ENCODE assay signal across 18 cellular contexts in genomic region chr20:4029505-4030467, GRCh38. TPM values are rescaled to one million over a fixed set of nuclear protein-coding genes. Genes with fewer than 3 reads are reported as not detected.
DNase-seq lines count a peak whose midpoint lies in the region; ATAC-seq, FAIRE-seq and TF ChIP-seq lines count a peak whose summit lies in the region.
"Had no signal": no experiment of that assay in that cellular context is flagged by ENCODE, and none has a peak within 500 bp of the region (broad histone marks: within the 10 kb centered on the region; RNA-seq: fewer than 3 reads in every experiment).

No MANE protein-coding gene starts in this region.

- H3K27me3 Mint-ChIP-seq in osteocyte (ENCODE audit: unreplicated experiment) = peaks cover 24% of the 10 kb centered on the region
- H3K27me3 Mint-ChIP-seq: T-cell had no signal

- H3K27ac ChIP-seq in HepG2 (ENCODE audit: extremely low read length, insufficient read depth, low read length) = no peak overlapping the region
- H3K27ac ChIP-seq in right lobe of liver = no peak overlapping the region
- H3K27ac ChIP-seq in coronary artery = no peak overlapping the region

- POLR2A ChIA-PET in HepG2 (lab: Yijun Ruan, JAX) = no interaction called here

- no peak overlapping the region for H3K4me3 Mint-ChIP-seq in osteocyte (ENCODE audit: unreplicated experiment)
- H3K4me3 Mint-ChIP-seq: CD8-positive, alpha-beta T cell; T-cell had no signal

- intact Hi-C loops in HepG2 (cut with micrococcal nuclease; ENCODE audit: unreplicated experiment) = no loop called here
- intact Hi-C loops in right lobe of liver (cut with DNase I) = no loop called here

- H3K36me3 ChIP-seq in HepG2 (replicated peaks in 1 of 2; ENCODE audit: control insufficient read depth in 1 of 2, insufficient read depth in 2 of 2, low read length in 2 of 2) (no peaks in the 10 kb centered on the region), right lobe of liver (no peaks in the 10 kb centered on the region)

- 27% methylated on average over 5 of the region's 5 CpGs for WGBS in HepG2 (ENCODE audit: low lambda C conversion rate)
- WGBS in right lobe of liver (ENCODE audit: insufficient coverage, low coverage, low lambda C conversion rate, missing lambda C conversion rate) = 50% methylated on average over 5 of the region's 5 CpGs

- H3K4me1 ChIP-seq in HepG2 (ENCODE audit: insufficient read depth, low read length) = no peaks in the 10 kb centered on the region
- no peaks in the 10 kb centered on the region for H3K4me1 ChIP-seq in right lobe of liver

- no peaks in the 10 kb centered on the region for H3K9me3 Mint-ChIP-seq in osteocyte (ENCODE audit: unreplicated experiment)
- H3K9me3 Mint-ChIP-seq: CD8-positive, alpha-beta T cell; T-cell had no signal

- TF ChIP-seq CTCF in HepG2 (CRISPR knock-in tag; IDR thresholded peaks at IDR 0.05) (no peak), right lobe of liver (IDR thresholded peaks at IDR 0.05) (no peak), osteocyte (IDR thresholded peaks at IDR 0.05) (no peak), coronary artery (IDR thresholded peaks at IDR 0.05) (no peak)

- DNase-seq in HepG2 (ENCODE audit: low spot score) (no peak), right lobe of liver (no peak), NCI-H2081 (lab: John Stamatoyannopoulos, UW) (peak; percentile 48 to 75), SHP77 (lab: John Stamatoyannopoulos, UW) (peak; percentile 22 to 24), osteocyte (ENCODE audit: extremely low spot score, unreplicated experiment) (no peak), coronary artery (ENCODE audit: low spot score) (no peak)
- DNase-seq in stimulated activated CD4-positive, alpha-beta T cell treated with anti-CD3 and anti-CD28 coated beads, Interleukin-12 subunit alpha, Interleukin-12 subunit beta, amount 100 ng/mL, for 4 hours = no peak
- DNase-seq: EL, H7, Kasumi-1, NCI-H1694 treated with DMSO at 0.1 percent for 48 hours, NCI-H226, RPMI8226, T-cell, T1000 had no signal

- TF ChIP-seq POLR2A in HepG2 (IDR thresholded peaks at IDR 0.05; ENCODE audit: insufficient read depth in 1 of 2, low read depth in 2 of 2, low read length in 2 of 2) (no peak), right lobe of liver (IDR thresholded peaks at IDR 0.05) (no peak)

- TF ChIP-seq RAD21 in HepG2 (CRISPR knock-in tag; IDR thresholded peaks at IDR 0.05) = no peak

- CTCF ChIA-PET in HepG2 (lab: Yijun Ruan, JAX; ENCODE audit: low intra/inter-chr PET ratio, low total read pairs) = no interaction called here

- no peak for ATAC-seq in HepG2
- no peak for ATAC-seq in right lobe of liver
- no peak for ATAC-seq in HG03439 (IDR thresholded peaks at IDR 0.05; ENCODE audit: unreplicated experiment)
- ATAC-seq: CD8-positive, alpha-beta T cell; T-cell had no signal

- H3K4me1 Mint-ChIP-seq in osteocyte (ENCODE audit: unreplicated experiment) = peaks cover 19% of the 10 kb centered on the region
- H3K4me1 Mint-ChIP-seq: T-cell had no signal

- no peak for TF ChIP-seq EP300 in HepG2 (IDR thresholded peaks at IDR 0.05; ENCODE audit: low read depth in 2 of 2, low read length in 2 of 2)
- no peak for TF ChIP-seq EP300 in HepG2 (CRISPR knock-in tag; IDR thresholded peaks at IDR 0.05; ENCODE audit: borderline replicate concordance)

- H3K9me3 ChIP-seq in HepG2 (ENCODE audit: low read length) (no peaks in the 10 kb centered on the region), right lobe of liver (no peaks in the 10 kb centered on the region)

- H3K27me3 ChIP-seq in HepG2 (ENCODE audit: control insufficient read depth in 1 of 2, insufficient read depth in 2 of 2, low read length in 2 of 2) = peaks cover 0 to 4% of the 10 kb centered on the region in 2 experiments; a peak in 1 of 5 replicates
- no peaks in the 10 kb centered on the region for H3K27me3 ChIP-seq in right lobe of liver

- BruUV-seq in HepG2 (replicated peaks; lab: Mats Ljungman, UMichigan) = no TSS peak

- H3K36me3 Mint-ChIP-seq in osteocyte (ENCODE audit: unreplicated experiment) = no peaks in the 10 kb centered on the region
- H3K36me3 Mint-ChIP-seq: CD8-positive, alpha-beta T cell; T-cell had no signal

- H3K9ac ChIP-seq in HepG2 (ENCODE audit: insufficient read depth, low read depth, low read length) = no peak overlapping the region

- H3K4me3 ChIP-seq in HepG2 (replicated peaks in 1 of 3; ENCODE audit: insufficient read depth in 1 of 3, low read depth in 2 of 3, low read length in 3 of 3) (no peak overlapping the region), right lobe of liver (no peak overlapping the region), coronary artery (no peak overlapping the region)

- H4K20me1 ChIP-seq in HepG2 (ENCODE audit: insufficient read depth, low read length) = no peaks in the 10 kb centered on the region

- H3K27ac Mint-ChIP-seq in osteocyte (ENCODE audit: unreplicated experiment) = no peak overlapping the region
- H3K27ac Mint-ChIP-seq: CD8-positive, alpha-beta T cell; T-cell had no signal

- in situ Hi-C loops in HepG2 (cut with HindIII; ENCODE audit: extremely low pct_ligation_motif_present, low pct_unique_long_range_greater_than_20kb) = no loop called here

- H2AFZ ChIP-seq in HepG2 (ENCODE audit: low read length) = no peak overlapping the region

- no peak overlapping the region for H3K4me2 ChIP-seq in HepG2 (ENCODE audit: low read depth, low read length)

- H3K79me2 ChIP-seq in HepG2 (ENCODE audit: insufficient read depth, low read length) = no peaks in the 10 kb centered on the region

- no peak for FAIRE-seq in HepG2 (lab: Jason Lieb, UNC)
- FAIRE-seq: D721Med had no signal

TF ChIP-seq in HepG2, 621 proteins besides CTCF, POLR2A, EP300 and RAD21:
- TF ChIP-seq MNT (IDR thresholded peaks at IDR 0.05) (peak; percentile 31; the same call in 1 of the 2 replicates), ZNF350 (CRISPR knock-in tag; IDR thresholded peaks at IDR 0.05; ENCODE audit: borderline replicate concordance, low read depth) (no peak), THAP7 (CRISPR knock-in tag; IDR thresholded peaks at IDR 0.05) (no peak), SYNCRIP (IDR thresholded peaks at IDR 0.05; ENCODE audit: insufficient read depth, low read depth, low read length) (no peak)

RNA-seq across cellular contexts. Expression of gene RNF24, which starts 14.4 kb away (rescaled TPM):
- total RNA-seq in HepG2 (2016; rRNA removed; fragmentation: Illumina TruSeq; extraction: Trizol) (2.4 and 2.9 TPM in 2 replicates), right lobe of liver (1 to 10 TPM; 1.1 to 8.7 (median 2.2) TPM), osteocyte (17.5 and 18.5 TPM in 2 replicates)
- 1.3 and 1.6 TPM in 2 replicates for total RNA-seq in HepG2 (2016; cell fraction: cytosol; rRNA removed; fragmentation: Illumina TruSeq; extraction: Trizol; ENCODE audit: low read depth)
- 2.4 and 2.9 TPM in 2 replicates for total RNA-seq in HepG2 (2016; cell fraction: insoluble cytoplasmic fraction; rRNA removed; fragmentation: Illumina TruSeq; extraction: Trizol)
- 2.8 and 3.3 TPM in 2 replicates for total RNA-seq in HepG2 (2016; cell fraction: membrane; rRNA removed; fragmentation: Illumina TruSeq; extraction: Trizol)
- total RNA-seq in HepG2 (2016; cell fraction: nucleus; rRNA removed; fragmentation: Illumina TruSeq; extraction: Trizol) = 3.7 and 4.2 TPM in 2 replicates
- 10.4 TPM in 2 replicates for polyA plus RNA-seq in HepG2 (2011; rRNA removed)
- 8.1 and 10.3 TPM in 2 replicates for polyA plus RNA-seq in HepG2 (2011; cell fraction: cytosol; rRNA removed)
- 10.7 and 11.5 TPM in 2 replicates for polyA plus RNA-seq in HepG2 (2011; cell fraction: nucleus; rRNA removed)
- 9.7 and 9.9 TPM in 2 replicates for polyA plus RNA-seq in HepG2 (2012)
- polyA plus RNA-seq in HepG2 (2016; cell fraction: cytosol; fragmentation: Illumina TruSeq; extraction: Trizol; ENCODE audit: low read depth) = 2.5 and 3.5 TPM in 2 replicates
- polyA plus RNA-seq in HepG2 (2016; cell fraction: insoluble cytoplasmic fraction; fragmentation: Illumina TruSeq; extraction: Trizol; ENCODE audit: low read depth) = 3.0 and 3.3 TPM in 2 replicates
- polyA plus RNA-seq in HepG2 (2016; cell fraction: membrane; fragmentation: Illumina TruSeq; extraction: Trizol; ENCODE audit: low read depth) = 3.9 and 4.1 TPM in 2 replicates
- polyA plus RNA-seq in HepG2 (2016; cell fraction: nucleus; fragmentation: Illumina TruSeq; extraction: Trizol; ENCODE audit: insufficient read depth, low read depth) = 5.8 and 6.3 TPM in 2 replicates
- 12.7 and 15.9 TPM in 2 replicates for polyA minus RNA-seq in HepG2 (2011; rRNA and poly(A)+ RNA removed; ENCODE audit: low replicate concordance)
- polyA minus RNA-seq in HepG2 (2011; cell fraction: cytosol; rRNA and poly(A)+ RNA removed) = 9.9 and 12.7 TPM in 2 replicates
- 7.1 and 8.6 TPM in 2 replicates for polyA minus RNA-seq in HepG2 (2011; cell fraction: nucleus; rRNA and poly(A)+ RNA removed)

Comparison
In these comparisons a context has a peak if more than half of its experiments do, and no peak if none do; other contexts are left out.
1. DNase-seq: peak in NCI-H2081 (2 of 2) and SHP77 (2 of 2); none in HepG2 (single experiment), right lobe of liver (0 of 3), osteocyte (single experiment), coronary artery (single experiment) and stimulated activated CD4-positive, alpha-beta T cell treated with anti-CD3 and anti-CD28 coated beads, Interleukin-12 subunit alpha, Interleukin-12 subunit beta, amount 100 ng/mL, for 4 hours (single experiment).